In genomic region chr10:123204127-123204461, GRCh38 we compare ENCODE assay signal across 22 cellular contexts. TPM values are rescaled to one million over a fixed set of nuclear protein-coding genes. Genes with fewer than 3 reads are reported as not detected.
DNase-seq lines count a peak whose midpoint lies in the region; ATAC-seq, FAIRE-seq and TF ChIP-seq lines count a peak whose summit lies in the region.
"Had no signal": no experiment of that assay in that cellular context is flagged by ENCODE, and none has a peak within 500 bp of the region (broad histone marks: within the 10 kb centered on the region; RNA-seq: fewer than 3 reads in every experiment).

No MANE protein-coding gene starts in this region.

- H3K9ac ChIP-seq in OCI-LY3 (ENCODE audit: low read length) (no peak overlapping the region), kidney (ENCODE audit: low read length in 2 of 2) (no peak overlapping the region)

- H3K4me1 ChIP-seq in A549 (peaks cover 17% of the 10 kb centered on the region), OCI-LY3 (ENCODE audit: low read length) (peaks cover 18% of the 10 kb centered on the region), hepatocyte (ENCODE audit: insufficient read depth) (no peaks in the 10 kb centered on the region), kidney (ENCODE audit: control insufficient read depth in 1 of 2, insufficient read depth in 1 of 2, low read depth in 1 of 2, low read length in 2 of 2) (no peaks in the 10 kb centered on the region)

- H3K27me3 Mint-ChIP-seq in neural crest cell (ENCODE audit: low read depth): no peaks in the 10 kb centered on the region
- H3K27me3 Mint-ChIP-seq: IgD-negative memory B cell had no signal

- H3K36me3 ChIP-seq in OCI-LY3 (replicated peaks; ENCODE audit: low read depth, low read length): peaks cover 5% of the 10 kb centered on the region
- no peaks in the 10 kb centered on the region for H3K36me3 ChIP-seq in hepatocyte (replicated peaks; ENCODE audit: insufficient read depth, low read depth)
- H3K36me3 ChIP-seq in kidney (ENCODE audit: control insufficient read depth in 1 of 2, insufficient read depth in 2 of 2, low read length in 2 of 2): no peaks in the 10 kb centered on the region

- H3K4me1 Mint-ChIP-seq in neural crest cell: peaks cover 4% of the 10 kb centered on the region

- no peaks in the 10 kb centered on the region for H3K27me3 ChIP-seq in OCI-LY3 (ENCODE audit: low read depth, low read length)
- no peaks in the 10 kb centered on the region for H3K27me3 ChIP-seq in hepatocyte

- no peak for TF ChIP-seq RAD21 in A549 (conservative IDR thresholded peaks at IDR 0.05 in 1 of 2, IDR thresholded peaks at IDR 0.05 in 1 of 2)

- TF ChIP-seq CTCF in A549 (IDR thresholded peaks at IDR 0.05): no peak
- no peak for TF ChIP-seq CTCF in OCI-LY3 (IDR thresholded peaks at IDR 0.05; ENCODE audit: low read depth, low read length)
- TF ChIP-seq CTCF in hepatocyte (IDR thresholded peaks at IDR 0.05; ENCODE audit: poor library complexity): no peak
- TF ChIP-seq CTCF in neural crest cell (conservative IDR thresholded peaks at IDR 0.05): no peak
- no peak for TF ChIP-seq CTCF in kidney (IDR thresholded peaks at IDR 0.05; ENCODE audit: borderline replicate concordance, extremely low read depth, insufficient read depth)

- H3K27ac Mint-ChIP-seq in neural crest cell (ENCODE audit: unreplicated experiment): peak overlapping the region; percentile 5
- H3K27ac Mint-ChIP-seq: CD8-positive, alpha-beta T cell had no signal

- no peak overlapping the region for H3K4me3 ChIP-seq in A549
- no peak overlapping the region for H3K4me3 ChIP-seq in OCI-LY3 (ENCODE audit: low read length)
- H3K4me3 ChIP-seq in hepatocyte: no peak overlapping the region
- no peak overlapping the region for H3K4me3 ChIP-seq in kidney (ENCODE audit: low read length in 2 of 2)

- intact Hi-C loops in kidney (cut with DNase I): no loop called here

- H3K4me3 Mint-ChIP-seq in neural crest cell: no peak overlapping the region
- H3K4me3 Mint-ChIP-seq: CD8-positive, alpha-beta T cell had no signal

- DNase-seq in A549 (ENCODE audit: low read depth in 1 of 2, low spot score in 1 of 2) (no peak), hepatocyte (ENCODE audit: low spot score) (no peak), neural crest cell (ENCODE audit: low read depth, low spot score) (no peak), kidney (no peak), NCI-H1417 treated with DMSO at 0.1 percent for 48 hours (lab: John Stamatoyannopoulos, UW) (no peak), nucleus accumbens (lab: John Stamatoyannopoulos, UW) (no peak)
- DNase-seq: CD8-positive, alpha-beta T cell; NCI-H1694 treated with DMSO at 0.1 percent for 48 hours; NCI-H2081 treated with DMSO at 0.1 percent for 48 hours; NCI-H2171 treated with DMSO at 0.1 percent for 48 hours; NCI-H526; OCI-M1 had no signal

- no peak for FAIRE-seq in A549 (lab: Jason Lieb, UNC)
- no peak for FAIRE-seq in kidney (lab: Jason Lieb, UNC)
- FAIRE-seq: G401.6, GM18507, GM19239, H54 had no signal

- no peaks in the 10 kb centered on the region for H4K20me1 ChIP-seq in OCI-LY3 (ENCODE audit: insufficient read depth, low read length)
- no peaks in the 10 kb centered on the region for H4K20me1 ChIP-seq in hepatocyte (ENCODE audit: insufficient read depth, poor library complexity, severe bottlenecking)

- H3K27ac ChIP-seq in A549: peak overlapping the region; percentile 35; a peak in 1 of 6 replicates
- no peak overlapping the region for H3K27ac ChIP-seq in OCI-LY3 (ENCODE audit: low read length)
- peak overlapping the region; percentile 33 for H3K27ac ChIP-seq in hepatocyte
- no peak overlapping the region for H3K27ac ChIP-seq in kidney (ENCODE audit: low read depth in 2 of 2, low read length in 2 of 2)
- H3K27ac ChIP-seq: RWPE1 had no signal

- H2AFZ ChIP-seq in OCI-LY3 (ENCODE audit: low read depth, low read length): no peak overlapping the region
- H2AFZ ChIP-seq in hepatocyte: no peak overlapping the region

- H3K79me2 ChIP-seq in OCI-LY3 (ENCODE audit: low read length) (no peaks in the 10 kb centered on the region), hepatocyte (no peaks in the 10 kb centered on the region)

- H3K9me3 ChIP-seq in A549: peaks cover 8% of the 10 kb centered on the region; the same call in 1 of the 3 replicates
- 0 out of 2 replicates have a peak, but pooled peaks cover 5% of the 10 kb centered on the region for H3K9me3 ChIP-seq in OCI-LY3 (ENCODE audit: insufficient read depth, low read length)
- H3K9me3 ChIP-seq in hepatocyte (ENCODE audit: low read depth): peaks cover 8% of the 10 kb centered on the region
- H3K9me3 ChIP-seq in kidney (ENCODE audit: control insufficient read depth in 1 of 2, low read length in 2 of 2): peaks cover 0 to 8% of the 10 kb centered on the region in 2 donors

- no peak for TF ChIP-seq POLR2A in A549 (IDR thresholded peaks at IDR 0.05; ENCODE audit: low read length)

- H3K4me2 ChIP-seq in A549 (peak overlapping the region; percentile 58), OCI-LY3 (ENCODE audit: low read length) (0 out of 2 replicates have a peak overlapping the region, but pooled peaks have one; percentile 17), hepatocyte (no peak overlapping the region)

- H3K9me2 ChIP-seq in hepatocyte (replicated peaks; ENCODE audit: insufficient read depth): no peaks in the 10 kb centered on the region

- peaks cover 9% of the 10 kb centered on the region for H3K9me3 Mint-ChIP-seq in neural crest cell

- POLR2A ChIA-PET in A549 (lab: Yijun Ruan, JAX): interaction anchor here (0.6 kb wide), 1 partner anchor 48 kb away, joined by 3 read pairs; no protein-coding TSS in a partner anchor

- peak; percentile 43 to 71; a peak in 5 of 6 replicates for ATAC-seq in A549
- ATAC-seq: CD8-positive, alpha-beta T cell; SK-N-SH treated with all-trans-retinoic acid at 6 μM for 48 hours had no signal

- 55% methylated on average over 1 of the region's 1 CpG for WGBS in A549 (ENCODE audit: missing lambda C conversion rate)
- 100% methylated on average over 1 of the region's 1 CpG for WGBS in hepatocyte (ENCODE audit: low lambda C conversion rate, missing lambda C conversion rate)

- CTCF ChIA-PET in A549 (lab: Yijun Ruan, JAX): interaction anchor here (0.8 to 1.8 kb wide), 2 partner anchors 146 to 176 kb away, joined by 4 read pairs; no protein-coding TSS in a partner anchor

- peaks cover 17% of the 10 kb centered on the region for H3K36me3 Mint-ChIP-seq in neural crest cell (ENCODE audit: low read depth)

- TF ChIP-seq EP300 in A549 (IDR thresholded peaks at IDR 0.05): no peak

TF ChIP-seq in A549, 52 proteins besides CTCF, POLR2A, EP300 and RAD21 (continues in another document):
- no peak for TF ChIP-seq E2F6 (IDR thresholded peaks at IDR 0.05; ENCODE audit: borderline replicate concordance, low read depth)
- TF ChIP-seq RNF2 (IDR thresholded peaks at IDR 0.05; ENCODE audit: borderline replicate concordance, low read depth): no peak
- TF ChIP-seq HMGXB4 (CRISPR knock-in tag; IDR thresholded peaks at IDR 0.05; ENCODE audit: borderline replicate concordance): no peak
- no peak for TF ChIP-seq EHF (CRISPR knock-in tag; IDR thresholded peaks at IDR 0.05)
- TF ChIP-seq FOSB (CRISPR knock-in tag; IDR thresholded peaks at IDR 0.05): no peak

RNA-seq across cellular contexts. Expression of gene BUB3, which starts 49.9 kb away (rescaled TPM):
- polyA plus RNA-seq in A549 (2011; rRNA removed) (229 and 246 TPM in 2 replicates), A549 (2017; fragmentation: RNase III; extraction: RNeasy Plus Mini Kit Qiagen cat#74134 plus additional on column Dnase treatment) (216 to 224 TPM (median 222 TPM) in 3 replicates), hepatocyte (81.1 and 92.0 TPM in 2 replicates), kidney (ENCODE audit: insufficient read depth, low read depth, low replicate concordance) (49.0 TPM)
- polyA plus RNA-seq in A549 (2012; cell fraction: cytosol; rRNA removed): 337 and 340 TPM in 2 replicates
- polyA plus RNA-seq in A549 (2012; cell fraction: nucleus; rRNA removed): 263 and 314 TPM in 2 replicates
- 272 and 273 TPM in 2 replicates for polyA minus RNA-seq in A549 (2011; rRNA and poly(A)+ RNA removed)
- total RNA-seq in hepatocyte (113 and 131 TPM in 2 replicates), neural crest cell (171 and 182 TPM in 2 replicates), kidney (60.8 TPM)

RNA-seq across cellular contexts. Expression of gene HMX2, which starts 56.2 kb away (rescaled TPM):
- polyA plus RNA-seq in A549 (2011; rRNA removed): not detected in 2 replicates
- polyA plus RNA-seq in A549 (2012; cell fraction: cytosol; rRNA removed): 0.04 and 0.08 TPM in 2 replicates
- 0.06 and 0.07 TPM in 2 replicates for polyA plus RNA-seq in A549 (2012; cell fraction: nucleus; rRNA removed)
- 0.07 to 0.09 TPM (median 0.08 TPM) in 3 replicates for polyA plus RNA-seq in A549 (2017; fragmentation: RNase III; extraction: RNeasy Plus Mini Kit Qiagen cat#74134 plus additional on column Dnase treatment)
- not detected in 2 replicates for polyA minus RNA-seq in A549 (2011; rRNA and poly(A)+ RNA removed)
- not detected in 2 replicates for total RNA-seq in hepatocyte
- not detected in 2 replicates for polyA plus RNA-seq in hepatocyte
- total RNA-seq in neural crest cell: not detected in 2 replicates
- total RNA-seq in kidney: 0.25 TPM
- polyA plus RNA-seq in kidney (ENCODE audit: insufficient read depth, low read depth, low replicate concordance): 4.0 TPM
- total RNA-seq: A673; CD8-positive, alpha-beta T cell had no signal
- polyA plus RNA-seq: BJ, IgD-negative memory B cell had no signal

Comparison
In these comparisons a context has a peak if more than half of its experiments do, and no peak if none do; other contexts are left out.
1. H3K27ac ChIP-seq: peak in A549 (2 of 2) and hepatocyte (single experiment); none in OCI-LY3 (single experiment) and kidney (0 of 2).